In genomic region chr12:53181935-53182334, GRCh38 we compare ENCODE assay signal across 11 cellular contexts. TPM values are rescaled to one million over a fixed set of nuclear protein-coding genes. Genes with fewer than 3 reads are reported as not detected.
A peak's percentile ranks its signal among the peaks of the same experiment; 100 is the strongest.
DNase-seq lines count a peak whose midpoint lies in the region; ATAC-seq, FAIRE-seq and TF ChIP-seq lines count a peak whose summit lies in the region.
"Had no signal": no experiment of that assay in that cellular context is flagged by ENCODE, and none has a peak within 500 bp of the region (broad histone marks: within the 10 kb centered on the region; RNA-seq: fewer than 3 reads in every experiment).

No MANE protein-coding gene starts in this region.

- TSS peak; percentile 35 for BruUV-seq in PC-3 (replicated peaks; lab: Mats Ljungman, UMichigan)

- 96% methylated on average over 2 of the region's 2 CpGs; no CpG with 5 or more reads in 1 of the 2 experiments for WGBS in H1 (ENCODE audit: extremely low coverage in 1 of 2, insufficient coverage in 1 of 2, insufficient read length in 1 of 2, insufficient replicate concordance in 2 of 2, low coverage in 1 of 2, low lambda C conversion rate in 2 of 2, missing lambda C conversion rate in 1 of 2), 2 experiments

- H3K9me3 ChIP-seq in CD8-positive, alpha-beta memory T cell (ENCODE audit: low read length), result no peaks in the 10 kb centered on the region
- H3K9me3 ChIP-seq in PC-3 (ENCODE audit: low read length) (no peaks in the 10 kb centered on the region), H1 (ENCODE audit: insufficient read depth in 2 of 2, low read depth in 1 of 2, low read length in 1 of 2) (no peaks in the 10 kb centered on the region)
- H3K9me3 ChIP-seq: adrenal gland had no signal

- H3K23ac ChIP-seq in H1 (ENCODE audit: insufficient read length), result no peak overlapping the region

- H2BK5ac ChIP-seq in H1 (ENCODE audit: low read depth, low read length), result no peak overlapping the region

- no peak for TF ChIP-seq EP300 in H1 (IDR thresholded peaks at IDR 0.05; ENCODE audit: borderline replicate concordance in 1 of 2, low read depth in 2 of 2, low read length in 2 of 2)

- no peak for ATAC-seq in PC-3
- ATAC-seq in HG02852 (IDR thresholded peaks at IDR 0.05; ENCODE audit: unreplicated experiment), result no peak
- no peak for ATAC-seq in GM21447 (IDR thresholded peaks at IDR 0.05; ENCODE audit: unreplicated experiment)

- no peak overlapping the region for H2BK15ac ChIP-seq in H1 (ENCODE audit: low read length)

- CTCF ChIA-PET in CD8-positive, alpha-beta memory T cell (lab: Charles Lee), result interaction anchor here (1.0 to 3.7 kb wide), 9 partner anchors 10 to 113 kb away, joined by 3 to 30 read pairs (median 11); partner anchors contain the start of genes ESPL1, ITGB7 and SOAT2
- CTCF ChIA-PET in PC-3 (lab: Charles Lee) (interaction anchor here (0.6 kb wide), 1 partner anchor 25 kb away, joined by 5 read pairs; the partner anchor contains the start of gene ITGB7), H1 (lab: Charles Lee; ENCODE audit: partially characterized antibody) (interaction anchor here (0.6 to 11.1 kb wide), 14 partner anchors 9 to 154 kb away, joined by 3 to 164 read pairs (median 4); partner anchors contain the start of genes AAAS, ESPL1 and ITGB7)

- H3K9ac ChIP-seq in PC-3 (ENCODE audit: low read length) (peak overlapping the region; percentile 84; the same call in 1 of the 2 replicates), H1 (replicated peaks in 1 of 4; ENCODE audit: extremely low read depth in 1 of 4, low read depth in 3 of 4, low read length in 3 of 4) (no peak overlapping the region)

- H3K4me2 ChIP-seq in PC-3 (ENCODE audit: low read length) (peak overlapping the region; percentile 89), H1 (ENCODE audit: insufficient read depth in 1 of 2, low read depth in 2 of 2, low read length in 2 of 2) (peak overlapping the region; percentile 67 to 95)

- H3K4ac ChIP-seq in H1 (replicated peaks; ENCODE audit: insufficient read length, low read depth, low read length), result no peak overlapping the region

- peaks cover 2% of the 10 kb centered on the region; the same call in 1 of the 2 replicates for H3K79me1 ChIP-seq in H1 (ENCODE audit: low read depth, low read length)

- no peak overlapping the region for H2BK120ac ChIP-seq in H1 (replicated peaks; ENCODE audit: low read depth, low read length)

- H3K23me2 ChIP-seq in H1 (ENCODE audit: low read depth, low read length), result peaks cover 8% of the 10 kb centered on the region

- H3K27ac Mint-ChIP-seq in CD8-positive, alpha-beta memory T cell, result peak overlapping the region; percentile 79 to 97 (median 95)
- peak overlapping the region; percentile 85 for H3K27ac Mint-ChIP-seq in osteocyte (ENCODE audit: unreplicated experiment)

- no peak overlapping the region for H3K56ac ChIP-seq in H1 (replicated peaks; ENCODE audit: insufficient read length, low read depth, low read length)

- H2AK5ac ChIP-seq in H1 (ENCODE audit: low read depth, low read length), result no peak overlapping the region

- no peak overlapping the region for H3K18ac ChIP-seq in H1 (ENCODE audit: extremely low read depth, low read length)

- no peaks in the 10 kb centered on the region for H3K9me3 Mint-ChIP-seq in CD8-positive, alpha-beta memory T cell
- H3K9me3 Mint-ChIP-seq in osteocyte (ENCODE audit: unreplicated experiment), result no peaks in the 10 kb centered on the region

- H3K36me3 ChIP-seq in CD8-positive, alpha-beta memory T cell (ENCODE audit: insufficient read depth, low read length), result peaks cover 33% of the 10 kb centered on the region
- H3K36me3 ChIP-seq in PC-3 (ENCODE audit: low read depth, low read length) (peaks cover 38% of the 10 kb centered on the region), H1 (ENCODE audit: control insufficient read depth in 2 of 4, insufficient read depth in 4 of 4, low read length in 3 of 4) (peaks cover 11 to 40% (median 31%) of the 10 kb centered on the region in 4 experiments)

- intact Hi-C loops in PC-3 (cut with micrococcal nuclease), result loop anchor here (2.0 kb wide), 1 partner anchor 39 kb away; no protein-coding TSS in a partner anchor

- H3K36me3 Mint-ChIP-seq in CD8-positive, alpha-beta memory T cell, result peaks cover 0 to 62% (median 19%) of the 10 kb centered on the region in 3 donors
- H3K36me3 Mint-ChIP-seq in osteocyte (ENCODE audit: unreplicated experiment), result peaks cover 37% of the 10 kb centered on the region

- peak overlapping the region; percentile 70 for H3K4me3 ChIP-seq in CD8-positive, alpha-beta memory T cell (ENCODE audit: low read length)
- peak overlapping the region; percentile 94 for H3K4me3 ChIP-seq in PC-3 (ENCODE audit: low read length)
- H3K4me3 ChIP-seq in H1 (ENCODE audit: extremely low read depth in 1 of 4, insufficient read depth in 2 of 4, low read depth in 3 of 4, low read length in 4 of 4), result peak overlapping the region; percentile 8 to 89 (median 75); a peak in 5 of 8 replicates

- H2BK12ac ChIP-seq in H1 (ENCODE audit: low read depth, low read length), result no peak overlapping the region

- no peak overlapping the region for H4K8ac ChIP-seq in H1 (ENCODE audit: extremely low read depth, insufficient read depth, low read length)

- peaks cover 39% of the 10 kb centered on the region for H3K79me2 ChIP-seq in PC-3 (ENCODE audit: low read length)
- peaks cover 0 to 11% of the 10 kb centered on the region in 2 experiments; a peak in 2 of 4 replicates for H3K79me2 ChIP-seq in H1 (ENCODE audit: control insufficient read depth in 1 of 2, insufficient read depth in 2 of 2, low read length in 2 of 2)

- H3K4me1 Mint-ChIP-seq in CD8-positive, alpha-beta memory T cell, result peaks cover 52 to 68% (median 56%) of the 10 kb centered on the region in 3 donors
- H3K4me1 Mint-ChIP-seq in osteocyte (ENCODE audit: unreplicated experiment), result peaks cover 34% of the 10 kb centered on the region

- POLR2A ChIA-PET in CD8-positive, alpha-beta memory T cell (lab: Charles Lee), result interaction anchor here (0.6 to 4.1 kb wide), 7 partner anchors 16 to 319 kb away, joined by 3 to 20 read pairs (median 8); partner anchors contain the start of genes ITGB7, MYG1, PFDN5 and SPRYD3
- POLR2A ChIA-PET in PC-3 (lab: Charles Lee; ENCODE audit: unreplicated experiment) (no interaction called here), H1 (lab: Charles Lee; ENCODE audit: partially characterized antibody) (interaction anchor here (0.9 to 3.8 kb wide), 9 partner anchors 9 to 271 kb away, joined by 3 to 18 read pairs (median 5); no protein-coding TSS in a partner anchor)

- H3K27me3 Mint-ChIP-seq in CD8-positive, alpha-beta memory T cell, result no peaks in the 10 kb centered on the region
- no peaks in the 10 kb centered on the region for H3K27me3 Mint-ChIP-seq in osteocyte (ENCODE audit: unreplicated experiment)

- H3K9me2 ChIP-seq in PC-3 (replicated peaks; ENCODE audit: low read length), result no peaks in the 10 kb centered on the region

- H3K14ac ChIP-seq in H1 (ENCODE audit: insufficient read length), result no peak overlapping the region

- H2AFZ ChIP-seq in PC-3 (ENCODE audit: low read length) (no peak overlapping the region), H1 (ENCODE audit: low read length) (no peak overlapping the region)

- TF ChIP-seq POLR2A in H1 (IDR thresholded peaks at IDR 0.05; ENCODE audit: control extremely low read depth in 1 of 2, low read depth in 2 of 2, low read length in 2 of 2), result no peak

- H4K20me1 ChIP-seq in PC-3 (ENCODE audit: low read length) (no peaks in the 10 kb centered on the region), H1 (replicated peaks in 1 of 2; ENCODE audit: control insufficient read depth in 1 of 2, insufficient read depth in 2 of 2, low read length in 2 of 2) (peaks cover 0 to 11% of the 10 kb centered on the region in 2 experiments)

- no peak overlapping the region for H4K5ac ChIP-seq in H1 (ENCODE audit: insufficient read length, low read depth, low read length)

- peak overlapping the region; percentile 89 to 97 (median 93) for H3K4me3 Mint-ChIP-seq in CD8-positive, alpha-beta memory T cell
- peak overlapping the region; percentile 89 for H3K4me3 Mint-ChIP-seq in osteocyte (ENCODE audit: unreplicated experiment)

- peaks cover 5% of the 10 kb centered on the region for H3F3A ChIP-seq in PC-3 (ENCODE audit: low read length, unreplicated experiment)

- no peak overlapping the region for H3K27ac ChIP-seq in CD8-positive, alpha-beta memory T cell (ENCODE audit: low read depth, low read length)
- H3K27ac ChIP-seq in PC-3 (ENCODE audit: low read length), result peak overlapping the region; percentile 90
- H3K27ac ChIP-seq in H1 (ENCODE audit: low read depth, low read length), result no peak overlapping the region

- TF ChIP-seq RAD21 in H1 (IDR thresholded peaks at IDR 0.05 in 1 of 2, conservative IDR thresholded peaks at IDR 0.05 in 1 of 2; ENCODE audit: low read depth in 2 of 2, low read length in 2 of 2), result no peak

- H2BK20ac ChIP-seq in H1 (ENCODE audit: low read length), result no peak overlapping the region

- FAIRE-seq in H1 (lab: Jason Lieb, UNC), result no peak
- FAIRE-seq: small intestine had no signal

- DNase-seq in CD8-positive, alpha-beta memory T cell, result no peak
- DNase-seq in PC-3, result no peak
- no peak for DNase-seq in H1 (ENCODE audit: low read depth in 1 of 2, low spot score in 2 of 2)
- no peak for DNase-seq in osteocyte (ENCODE audit: extremely low spot score, unreplicated experiment)
- no peak for DNase-seq in hippocampal formation (lab: John Stamatoyannopoulos, UW)
- DNase-seq in medulla oblongata (ENCODE audit: extremely low spot score), result no peak
- DNase-seq: NCI-H1930 had no signal

- no peaks in the 10 kb centered on the region for H3K27me3 ChIP-seq in CD8-positive, alpha-beta memory T cell (ENCODE audit: insufficient read depth, low read length, poor library complexity, severe bottlenecking)
- H3K27me3 ChIP-seq in PC-3 (ENCODE audit: low read length) (no peaks in the 10 kb centered on the region), H1 (replicated peaks in 1 of 4; ENCODE audit: control insufficient read depth in 3 of 4, extremely low read depth in 1 of 4, insufficient read depth in 3 of 4, low read length in 3 of 4) (peaks cover 0 to 22% (median 13%) of the 10 kb centered on the region in 4 experiments; a peak in 6 of 7 replicates)
- H3K27me3 ChIP-seq: adrenal gland had no signal

- no peak overlapping the region for H4K91ac ChIP-seq in H1 (replicated peaks; ENCODE audit: insufficient read length, low read length)

- H3K4me1 ChIP-seq in CD8-positive, alpha-beta memory T cell (ENCODE audit: insufficient read depth, low read length), result peaks cover 45% of the 10 kb centered on the region
- peaks cover 31% of the 10 kb centered on the region for H3K4me1 ChIP-seq in PC-3 (ENCODE audit: insufficient read depth, low read length)
- H3K4me1 ChIP-seq in H1 (replicated peaks in 1 of 4; ENCODE audit: control insufficient read depth in 3 of 4, insufficient read depth in 4 of 4, low read length in 3 of 4), result peaks cover 2 to 10% (median 4%) of the 10 kb centered on the region in 4 experiments; a peak in 6 of 7 replicates

- TF ChIP-seq CTCF in PC-3 (conservative IDR thresholded peaks at IDR 0.05; ENCODE audit: low read depth, low read length) (no peak), H1 (IDR thresholded peaks at IDR 0.05; ENCODE audit: control extremely low read depth in 1 of 3, insufficient read depth in 1 of 3, low read depth in 1 of 3, low read length in 3 of 3) (no peak), osteocyte (IDR thresholded peaks at IDR 0.05) (no peak)

RNA-seq across cellular contexts. Expression of gene CSAD, which starts 1.2 kb away (rescaled TPM):
- total RNA-seq in CD8-positive, alpha-beta memory T cell, result 10 to 100 TPM; 15.8 to 18.7 TPM
- polyA plus RNA-seq in CD8-positive, alpha-beta memory T cell, result 0.70 TPM
- total RNA-seq in PC-3 (2014; rRNA removed) (21.5 and 23.8 TPM in 2 replicates), osteocyte (45.0 and 47.0 TPM in 2 replicates)
- total RNA-seq in H1 (2021; fragmentation: NEBNext Ultra II Directional; extraction: Animal tissue kit (Norgen Biotek cat#: 25700)), result 8.8 and 10.0 TPM in 2 replicates
- 11.3 and 15.4 TPM in 2 replicates for polyA plus RNA-seq in H1 (2011; rRNA removed)
- 18.1 TPM for polyA plus RNA-seq in H1 (2011; cell fraction: cytosol; rRNA removed)
- polyA plus RNA-seq in H1 (2011; cell fraction: nucleus; rRNA removed), result 55.6 TPM
- polyA plus RNA-seq in H1 (2012, experiment 1 of 2), result 11.4 to 14.0 TPM (median 12.7 TPM) in 4 replicates
- 5.2 TPM for polyA plus RNA-seq in H1 (2012, experiment 2 of 2)
- 5.6 TPM for polyA plus RNA-seq in H1 (2013, experiment 1 of 2)
- polyA plus RNA-seq in H1 (2013, experiment 2 of 2), result 4.5 TPM
- polyA minus RNA-seq in H1 (2011; rRNA and poly(A)+ RNA removed), result 5.1 and 7.6 TPM in 2 replicates
- polyA minus RNA-seq in H1 (2011; cell fraction: cytosol; rRNA and poly(A)+ RNA removed), result 6.6 TPM
- polyA minus RNA-seq in H1 (2011; cell fraction: nucleus; rRNA and poly(A)+ RNA removed), result 9.2 TPM

RNA-seq across cellular contexts. Expression of gene ZNF740, which starts 1.4 kb away (rescaled TPM):
- 10 to 100 TPM; 50.4 to 52.0 TPM for total RNA-seq in CD8-positive, alpha-beta memory T cell
- 3.3 TPM for polyA plus RNA-seq in CD8-positive, alpha-beta memory T cell
- total RNA-seq in PC-3 (2014; rRNA removed), result 12.3 and 12.8 TPM in 2 replicates
- total RNA-seq in H1 (2021; fragmentation: NEBNext Ultra II Directional; extraction: Animal tissue kit (Norgen Biotek cat#: 25700)), result 35.6 and 40.0 TPM in 2 replicates
- 7.6 and 8.2 TPM in 2 replicates for polyA plus RNA-seq in H1 (2011; rRNA removed)
- 11.3 TPM for polyA plus RNA-seq in H1 (2011; cell fraction: cytosol; rRNA removed)
- polyA plus RNA-seq in H1 (2011; cell fraction: nucleus; rRNA removed), result 19.1 TPM
- polyA plus RNA-seq in H1 (2012, experiment 1 of 2), result 12.5 to 15.6 TPM (median 15.4 TPM) in 4 replicates
- polyA plus RNA-seq in H1 (2012, experiment 2 of 2), result 3.9 TPM
- polyA plus RNA-seq in H1 (2013, experiment 1 of 2), result 7.8 TPM
- polyA plus RNA-seq in H1 (2013, experiment 2 of 2), result 7.2 TPM
- 20.4 and 28.1 TPM in 2 replicates for polyA minus RNA-seq in H1 (2011; rRNA and poly(A)+ RNA removed)
- polyA minus RNA-seq in H1 (2011; cell fraction: cytosol; rRNA and poly(A)+ RNA removed), result 7.6 TPM
- polyA minus RNA-seq in H1 (2011; cell fraction: nucleus; rRNA and poly(A)+ RNA removed), result 43.3 TPM
- 39.6 and 55.4 TPM in 2 replicates for total RNA-seq in osteocyte

RNA-seq across cellular contexts. Expression of gene ITGB7, which starts 25.1 kb away (rescaled TPM):
- total RNA-seq in CD8-positive, alpha-beta memory T cell, result 100 to 1,000 TPM; 339 TPM
- 292 TPM for polyA plus RNA-seq in CD8-positive, alpha-beta memory T cell
- total RNA-seq in PC-3 (2014; rRNA removed) (1.9 and 3.4 TPM in 2 replicates), osteocyte (0.83 TPM in 1 of 2 replicates, not detected in the other)
- 0.54 and 1.2 TPM in 2 replicates for total RNA-seq in H1 (2021; fragmentation: NEBNext Ultra II Directional; extraction: Animal tissue kit (Norgen Biotek cat#: 25700))
- 0.25 and 0.35 TPM in 2 replicates for polyA plus RNA-seq in H1 (2011; rRNA removed)
- 0.17 TPM for polyA plus RNA-seq in H1 (2011; cell fraction: cytosol; rRNA removed)
- polyA plus RNA-seq in H1 (2011; cell fraction: nucleus; rRNA removed), result 2.2 TPM
- 0.29 to 0.72 TPM (median 0.58 TPM) in 4 replicates for polyA plus RNA-seq in H1 (2012, experiment 1 of 2)
- 0.22 TPM for polyA plus RNA-seq in H1 (2012, experiment 2 of 2)
- polyA plus RNA-seq in H1 (2013, experiment 1 of 2), result 0.45 TPM
- 0.40 TPM for polyA plus RNA-seq in H1 (2013, experiment 2 of 2)
- 0.80 and 1.0 TPM in 2 replicates for polyA minus RNA-seq in H1 (2011; rRNA and poly(A)+ RNA removed)
- polyA minus RNA-seq in H1 (2011; cell fraction: cytosol; rRNA and poly(A)+ RNA removed), result not detected
- not detected for polyA minus RNA-seq in H1 (2011; cell fraction: nucleus; rRNA and poly(A)+ RNA removed)

RNA-seq across cellular contexts. Expression of gene RARG, which starts 50.1 kb away (rescaled TPM):
- 10 to 100 TPM; 67.0 to 68.4 TPM for total RNA-seq in CD8-positive, alpha-beta memory T cell
- 15.4 TPM for polyA plus RNA-seq in CD8-positive, alpha-beta memory T cell
- total RNA-seq in PC-3 (2014; rRNA removed), result 62.0 and 73.5 TPM in 2 replicates
- total RNA-seq in H1 (2021; fragmentation: NEBNext Ultra II Directional; extraction: Animal tissue kit (Norgen Biotek cat#: 25700)), result 68.6 and 68.9 TPM in 2 replicates
- polyA plus RNA-seq in H1 (2011; rRNA removed), result 68.6 and 84.2 TPM in 2 replicates
- polyA plus RNA-seq in H1 (2011; cell fraction: cytosol; rRNA removed), result 68.7 TPM
- 145 TPM for polyA plus RNA-seq in H1 (2011; cell fraction: nucleus; rRNA removed)
- polyA plus RNA-seq in H1 (2012, experiment 1 of 2), result 66.2 to 80.8 TPM (median 70.6 TPM) in 4 replicates
- polyA plus RNA-seq in H1 (2012, experiment 2 of 2), result 66.9 TPM
- polyA plus RNA-seq in H1 (2013, experiment 1 of 2), result 37.2 TPM
- polyA plus RNA-seq in H1 (2013, experiment 2 of 2), result 34.6 TPM
- polyA minus RNA-seq in H1 (2011; rRNA and poly(A)+ RNA removed), result 40.1 and 58.9 TPM in 2 replicates
- 38.5 TPM for polyA minus RNA-seq in H1 (2011; cell fraction: cytosol; rRNA and poly(A)+ RNA removed)
- 31.3 TPM for polyA minus RNA-seq in H1 (2011; cell fraction: nucleus; rRNA and poly(A)+ RNA removed)
- 31.6 and 34.9 TPM in 2 replicates for total RNA-seq in osteocyte

Comparison
In these comparisons a context has a peak if more than half of its experiments do, and no peak if none do; other contexts are left out.
1. RNA of gene ITGB7, which starts 25.1 kb away (total RNA-seq): 339 TPM in CD8-positive, alpha-beta memory T cell; 1.9 to 3.4 TPM in PC-3, 0.83 TPM in osteocyte and 0.54 to 1.2 TPM in H1; every median in the first group is over 10 times any median in the second.
2. Peak in every context shown above with its lines, with median percentiles within 50 percentile points of each other: H3K4me3 ChIP-seq.